ENCODE assay signal across 7 cellular contexts in the genomic region with DNA sequence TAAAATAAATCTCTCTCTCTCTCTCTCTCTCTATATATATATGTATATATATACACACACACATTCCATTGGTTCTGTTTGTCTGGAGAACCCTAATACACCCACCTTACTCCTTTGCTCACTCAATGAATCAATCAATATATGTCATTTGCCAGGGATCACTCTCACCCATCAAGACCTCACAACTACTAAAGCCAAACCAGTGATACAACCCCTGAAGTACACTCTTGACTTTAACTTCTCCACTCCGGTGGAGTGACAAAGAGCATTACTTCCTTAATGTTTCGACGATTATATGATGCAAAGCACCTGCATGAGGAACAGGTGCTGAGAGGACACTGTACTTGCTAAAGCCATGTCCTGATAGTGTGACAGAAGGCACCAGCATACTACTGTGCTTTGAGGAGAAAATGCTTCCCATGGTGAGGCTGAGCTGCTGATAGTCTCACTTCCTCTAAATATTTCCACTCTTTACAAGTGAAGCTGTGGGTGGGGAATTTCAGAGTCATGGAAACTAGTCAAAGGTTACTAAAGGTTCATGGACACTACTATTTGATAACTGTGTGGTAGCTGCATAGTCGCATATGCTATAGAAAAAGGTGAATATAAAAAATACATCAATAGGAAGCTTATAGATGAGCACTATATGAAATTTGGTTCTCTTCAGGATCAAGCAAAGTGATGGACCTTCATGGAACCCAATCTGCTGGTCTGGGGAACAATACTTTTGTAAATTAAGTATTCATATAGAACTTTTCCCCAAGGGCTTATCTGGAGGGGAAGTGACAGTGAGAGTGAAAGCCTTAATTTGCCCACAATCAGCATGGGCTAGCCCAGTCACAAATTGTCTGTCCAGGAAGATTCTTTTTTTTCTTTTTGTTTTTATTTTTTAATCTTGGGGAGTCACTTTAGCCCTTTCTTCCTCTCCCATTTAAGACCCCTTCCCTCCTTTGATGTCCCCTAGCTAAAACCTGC.
DNase-seq lines count a peak whose midpoint lies in the region; ATAC-seq and TF ChIP-seq lines count a peak whose summit lies in the region.

No MANE protein-coding gene starts in this region.

- H3K27ac ChIP-seq in colonic mucosa = no peak overlapping the region

- no peaks in the 10 kb centered on the region for H3K4me1 ChIP-seq in colonic mucosa

- no peaks in the 10 kb centered on the region for H3K27me3 ChIP-seq in colonic mucosa

- no peak for TF ChIP-seq CTCF in colonic mucosa (IDR thresholded peaks at IDR 0.05)

- no peaks in the 10 kb centered on the region for H3K9me3 ChIP-seq in colonic mucosa

- H3K9ac ChIP-seq in colonic mucosa (ENCODE audit: low read depth in 2 of 2, low read length in 2 of 2) = no peak overlapping the region

- H3K4me3 ChIP-seq in colonic mucosa = no peak overlapping the region

- H3K36me3 ChIP-seq in colonic mucosa = no peaks in the 10 kb centered on the region

- ATAC-seq in GM18868 (IDR thresholded peaks at IDR 0.05; ENCODE audit: unreplicated experiment) = peak; percentile 94
- ATAC-seq in HG02588 (IDR thresholded peaks at IDR 0.05; ENCODE audit: unreplicated experiment) = peak; percentile 90

- DNase-seq in NOMO-1 (lab: John Stamatoyannopoulos, UW; ENCODE audit: unreplicated experiment in 2 of 2) (peak; percentile 56 to 96), lung microvascular endothelial cell (ENCODE audit: low read depth in 2 of 2) (peak; percentile 26 to 93), colonic mucosa (no peak), GM03348 (ENCODE audit: low spot score) (no peak), DMS153 treated with DMSO at 0.1 percent for 48 hours (lab: John Stamatoyannopoulos, UW; ENCODE audit: unreplicated experiment) (no peak)

- intact Hi-C loops in colonic mucosa (cut with DNase I) = no loop called here

Comparison
In these comparisons a context has a peak if more than half of its experiments do, and no peak if none do; other contexts are left out.
1. DNase-seq: peak in NOMO-1 (2 of 2) and lung microvascular endothelial cell (2 of 2); none in colonic mucosa (single experiment), GM03348 (single experiment) and DMS153 treated with DMSO at 0.1 percent for 48 hours (single experiment).